1 cellular context compared by ENCODE assay signal in genomic region chr19:871446-872265, GRCh38.
TF ChIP-seq lines count a peak whose summit lies in the region.

No MANE protein-coding gene starts in this region.

TF ChIP-seq in HCT116, 20 proteins besides CTCF, POLR2A, EP300 and RAD21 (continued from another document):
- TF ChIP-seq MAX (IDR thresholded peaks at IDR 0.05) (no peak), CBX3 (IDR thresholded peaks at IDR 0.05; ENCODE audit: low read depth) (no peak), EZH2phosphoT487 (IDR thresholded peaks at IDR 0.05; ENCODE audit: borderline replicate concordance) (no peak), ZNF274 (IDR thresholded peaks at IDR 0.05; ENCODE audit: low read depth, low read length) (no peak)
TF ChIP-seq in HCT116: peak in this region for 0.
